In the genomic region with DNA sequence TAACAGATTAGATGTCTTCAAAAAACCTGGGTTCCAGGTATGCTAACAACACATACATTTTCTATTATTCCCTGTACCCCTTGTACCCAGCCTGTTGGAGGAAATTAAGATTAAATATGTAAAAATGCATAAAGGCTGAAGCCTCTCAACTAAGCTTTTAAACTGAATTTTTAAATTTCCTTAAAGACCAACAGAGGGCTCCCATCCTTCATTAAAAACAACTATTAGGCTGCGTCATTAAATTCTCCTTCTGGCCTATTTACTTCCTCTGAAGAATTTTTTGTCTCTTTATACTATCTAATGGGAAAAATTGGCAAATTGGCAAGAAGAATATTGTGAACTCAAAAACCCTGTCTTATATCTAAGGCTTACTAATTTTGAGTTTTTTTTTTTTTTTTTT, we compare ENCODE assay signal across 11 cellular contexts. TPM values are rescaled to one million over a fixed set of nuclear protein-coding genes. Genes with fewer than 3 reads are reported as not detected.
A peak's percentile ranks its signal among the peaks of the same experiment; 100 is the strongest.
DNase-seq lines count a peak whose midpoint lies in the region; TF ChIP-seq lines count a peak whose summit lies in the region.
"Had no signal": no experiment of that assay in that cellular context is flagged by ENCODE, and none has a peak within 500 bp of the region (broad histone marks: within the 10 kb centered on the region; RNA-seq: fewer than 3 reads in every experiment).

No MANE protein-coding gene starts in this region.

- no peaks in the 10 kb centered on the region for H3K36me3 ChIP-seq in parathyroid adenoma (ENCODE audit: control insufficient read depth, insufficient read depth, low read length)

- DNase-seq in ELR (ENCODE audit: low read depth): peak; percentile 32
- peak; percentile 11 for DNase-seq in NCI-H460 (ENCODE audit: extremely low read depth, low read depth)
- no peak for DNase-seq in dorsolateral prefrontal cortex
- no peak for DNase-seq in cerebellar nuclear complex (lab: John Stamatoyannopoulos, UW)
- DNase-seq in iPS-NIHi7 (ENCODE audit: extremely low spot score): no peak
- DNase-seq in NCI-H187 (lab: John Stamatoyannopoulos, UW): no peak
- DNase-seq: activated CD4-positive, alpha-beta T cell treated with anti-CD3 and anti-CD28 coated beads, Interleukin-2, amount 10 ng/mL, durations not matched to agents 7 days and 5 days; central memory CD4-positive, alpha-beta T cell; kidney; stimulated activated CD4-positive, alpha-beta T cell treated with anti-CD3 and anti-CD28 coated beads, Interleukin-2, amount 100 ng/mL, for 24 hours had no signal

- H3K27me3 ChIP-seq in dorsolateral prefrontal cortex: no peaks in the 10 kb centered on the region
- no peaks in the 10 kb centered on the region for H3K27me3 ChIP-seq in parathyroid adenoma (ENCODE audit: control insufficient read depth, insufficient read depth, low read length)

- H3K9me3 ChIP-seq in parathyroid adenoma (ENCODE audit: control insufficient read depth, low read length): no peaks in the 10 kb centered on the region

- TF ChIP-seq CTCF in dorsolateral prefrontal cortex (IDR thresholded peaks at IDR 0.05 in 54 of 56, conservative IDR thresholded peaks at IDR 0.05 in 2 of 56; ENCODE audit: low read depth in 1 of 56, partially characterized antibody in 56 of 56) (peak in 50 of 56 donors; percentile 9 to 66 (median 37)), parathyroid adenoma (IDR thresholded peaks at IDR 0.05) (peak; percentile 28)

- H3K4me3 ChIP-seq in dorsolateral prefrontal cortex: no peak overlapping the region
- no peak overlapping the region for H3K4me3 ChIP-seq in parathyroid adenoma (ENCODE audit: low read depth, low read length)

- H3K9ac ChIP-seq in parathyroid adenoma: no peak overlapping the region

- no peak overlapping the region for H3K27ac ChIP-seq in dorsolateral prefrontal cortex
- no peak overlapping the region for H3K27ac ChIP-seq in parathyroid adenoma

- no peak overlapping the region for H2AFZ ChIP-seq in parathyroid adenoma

- intact Hi-C loops in dorsolateral prefrontal cortex (cut with DNase I): no loop called here

- peaks cover 4% of the 10 kb centered on the region for H3K79me2 ChIP-seq in parathyroid adenoma

- H3K4me1 ChIP-seq in parathyroid adenoma: no peaks in the 10 kb centered on the region

- no peak overlapping the region for H3K4me2 ChIP-seq in parathyroid adenoma (ENCODE audit: low read length)

RNA-seq across cellular contexts. Expression of a gene that starts 21.8 kb away (rescaled TPM):
- total RNA-seq in NCI-H460 (2014; rRNA removed; shearing (Covaris generic)): 27.3 and 30.2 TPM in 2 replicates
- polyA plus RNA-seq in NCI-H460 (2014; cell fraction: nucleus; rRNA removed): 15.9 and 24.7 TPM in 2 replicates
- 10 to 100 TPM in 119 of 120 experiments, 1 to 10 TPM in 1; 8.3 to 29.6 (median 18.5) TPM for total RNA-seq in dorsolateral prefrontal cortex

RNA-seq across cellular contexts. Expression of a gene that starts 35.1 kb away (rescaled TPM):
- 86.0 and 103 TPM in 2 replicates for total RNA-seq in NCI-H460 (2014; rRNA removed; shearing (Covaris generic))
- 138 and 186 TPM in 2 replicates for polyA plus RNA-seq in NCI-H460 (2014; cell fraction: nucleus; rRNA removed)
- 100 to 1,000 TPM in 119 of 120 experiments, 10 to 100 TPM in 1; 89.4 to 276 (median 195) TPM for total RNA-seq in dorsolateral prefrontal cortex

Comparison
In these comparisons a context has a peak if more than half of its experiments do, and no peak if none do; other contexts are left out.
1. DNase-seq: peak in ELR (single experiment) and NCI-H460 (single experiment); none in dorsolateral prefrontal cortex (0 of 10), cerebellar nuclear complex (0 of 2), iPS-NIHi7 (single experiment) and NCI-H187 (0 of 2).